ENCODE assay signal across 15 cellular contexts in genomic region chr20:25220810-25221591, GRCh38. TPM values are rescaled to one million over a fixed set of nuclear protein-coding genes. Genes with fewer than 3 reads are reported as not detected.
DNase-seq lines count a peak whose midpoint lies in the region; ATAC-seq and TF ChIP-seq lines count a peak whose summit lies in the region.
"Had no signal": no experiment of that assay in that cellular context is flagged by ENCODE, and none has a peak within 500 bp of the region (broad histone marks: within the 10 kb centered on the region; RNA-seq: fewer than 3 reads in every experiment).

No MANE protein-coding gene starts in this region.

- no peaks in the 10 kb centered on the region for H3K9me3 Mint-ChIP-seq in activated CD8-positive, alpha-beta T cell treated with anti-CD3 and anti-CD28 coated beads for 36 hours
- no peaks in the 10 kb centered on the region for H3K9me3 Mint-ChIP-seq in activated CD8-positive, alpha-beta T cell treated with anti-CD3 and anti-CD28 coated beads, Interleukin-2, amount 10 ng/mL, durations not matched to agents 7 days and 5 days (ENCODE audit: insufficient read depth)

- H3K4me3 ChIP-seq in RWPE2 (ENCODE audit: severe bottlenecking) (no peak overlapping the region), right atrium auricular region (no peak overlapping the region), thyroid gland (replicated peaks in 1 of 3) (no peak overlapping the region), Peyer's patch (no peak overlapping the region)
- H3K4me3 ChIP-seq: dorsolateral prefrontal cortex, uterus had no signal

- H3K4me1 ChIP-seq in RWPE2 (ENCODE audit: insufficient read depth, poor library complexity, severe bottlenecking) (peaks cover 16% of the 10 kb centered on the region), right atrium auricular region (peaks cover 0 to 51% of the 10 kb centered on the region in 2 donors), thyroid gland (peaks cover 8 to 13% of the 10 kb centered on the region in 2 donors), Peyer's patch (no peaks in the 10 kb centered on the region)
- H3K4me1 ChIP-seq: uterus had no signal

- no peaks in the 10 kb centered on the region for H3K9me3 ChIP-seq in RWPE2 (ENCODE audit: severe bottlenecking)
- H3K9me3 ChIP-seq in right atrium auricular region = no peaks in the 10 kb centered on the region
- H3K9me3 ChIP-seq in thyroid gland = no peaks in the 10 kb centered on the region
- H3K9me3 ChIP-seq in Peyer's patch = no peaks in the 10 kb centered on the region
- H3K9me3 ChIP-seq: neutrophil, uterus had no signal

- H3K4me3 Mint-ChIP-seq in activated CD8-positive, alpha-beta T cell treated with anti-CD3 and anti-CD28 coated beads for 36 hours = no peak overlapping the region
- H3K4me3 Mint-ChIP-seq in activated CD8-positive, alpha-beta T cell treated with anti-CD3 and anti-CD28 coated beads, Interleukin-2, amount 10 ng/mL, durations not matched to agents 7 days and 5 days = no peak overlapping the region

- peaks cover under 1% of the 10 kb centered on the region for H3K36me3 Mint-ChIP-seq in activated CD8-positive, alpha-beta T cell treated with anti-CD3 and anti-CD28 coated beads for 36 hours (ENCODE audit: low read depth)
- no peaks in the 10 kb centered on the region for H3K36me3 Mint-ChIP-seq in activated CD8-positive, alpha-beta T cell treated with anti-CD3 and anti-CD28 coated beads, Interleukin-2, amount 10 ng/mL, durations not matched to agents 7 days and 5 days (ENCODE audit: low read depth)

- WGBS in thyroid gland, 2 donors = 52 to 57% methylated on average over 12 to 15 of the region's 15 CpGs

- peak overlapping the region; percentile 38 for H3K27ac Mint-ChIP-seq in activated CD8-positive, alpha-beta T cell treated with anti-CD3 and anti-CD28 coated beads for 36 hours
- H3K27ac Mint-ChIP-seq in activated CD8-positive, alpha-beta T cell treated with anti-CD3 and anti-CD28 coated beads, Interleukin-2, amount 10 ng/mL, durations not matched to agents 7 days and 5 days = no peak overlapping the region

- TF ChIP-seq CTCF in activated CD8-positive, alpha-beta T cell treated with anti-CD3 and anti-CD28 coated beads for 36 hours (IDR thresholded peaks at IDR 0.05) = no peak
- TF ChIP-seq CTCF in RWPE2 (IDR thresholded peaks at IDR 0.05; ENCODE audit: poor library complexity, severe bottlenecking) (no peak), right atrium auricular region (IDR thresholded peaks at IDR 0.05) (no peak), thyroid gland (IDR thresholded peaks at IDR 0.05) (no peak), Peyer's patch (IDR thresholded peaks at IDR 0.05) (no peak)

- H3K36me3 ChIP-seq in RWPE2 (ENCODE audit: low read depth) (peaks cover 34% of the 10 kb centered on the region), right atrium auricular region (peaks cover 74% of the 10 kb centered on the region), thyroid gland (peaks cover 2 to 21% of the 10 kb centered on the region in 2 donors), Peyer's patch (peaks cover 0 to 80% (median 0%) of the 10 kb centered on the region in 3 donors)
- H3K36me3 ChIP-seq: uterus had no signal

- H3K27me3 ChIP-seq in RWPE2 (ENCODE audit: insufficient read depth, poor library complexity, severe bottlenecking) = no peaks in the 10 kb centered on the region
- H3K27me3 ChIP-seq in right atrium auricular region = no peaks in the 10 kb centered on the region
- H3K27me3 ChIP-seq in thyroid gland = no peaks in the 10 kb centered on the region
- H3K27me3 ChIP-seq in Peyer's patch = no peaks in the 10 kb centered on the region
- H3K27me3 ChIP-seq: dorsolateral prefrontal cortex, foreskin keratinocyte, neutrophil, uterus had no signal

- H3K27ac ChIP-seq in RWPE2 (ENCODE audit: poor library complexity, severe bottlenecking) = peak overlapping the region; percentile 7
- peak overlapping the region; percentile 88 to 96 for H3K27ac ChIP-seq in right atrium auricular region
- H3K27ac ChIP-seq in thyroid gland = no peak overlapping the region
- H3K27ac ChIP-seq in Peyer's patch = no peak overlapping the region
- H3K27ac ChIP-seq: foreskin keratinocyte, neutrophil, uterus had no signal

- POLR2A ChIA-PET in activated CD8-positive, alpha-beta T cell treated with anti-CD3 and anti-CD28 coated beads for 36 hours (lab: Charles Lee) = no interaction called here
- POLR2A ChIA-PET in activated CD8-positive, alpha-beta T cell treated with anti-CD3 and anti-CD28 coated beads, Interleukin-2, amount 10 ng/mL, durations not matched to agents 7 days and 5 days (lab: Charles Lee) = no interaction called here

- CTCF ChIA-PET in activated CD8-positive, alpha-beta T cell treated with anti-CD3 and anti-CD28 coated beads for 36 hours (lab: Charles Lee) = interaction anchor here (0.9 to 1.0 kb wide), 4 partner anchors 13 to 227 kb away, joined by 3 to 4 read pairs (median 3); no protein-coding TSS in a partner anchor
- CTCF ChIA-PET in activated CD8-positive, alpha-beta T cell treated with anti-CD3 and anti-CD28 coated beads, Interleukin-2, amount 10 ng/mL, durations not matched to agents 7 days and 5 days (lab: Charles Lee) = interaction anchor here (0.8 kb wide), 1 partner anchor 178 kb away, joined by 3 read pairs; no protein-coding TSS in a partner anchor

- DNase-seq in activated CD8-positive, alpha-beta T cell treated with anti-CD3 and anti-CD28 coated beads for 36 hours = no peak
- no peak for DNase-seq in activated CD8-positive, alpha-beta T cell treated with anti-CD3 and anti-CD28 coated beads, Interleukin-2, amount 10 ng/mL, durations not matched to agents 7 days and 5 days
- DNase-seq in RWPE2 (ENCODE audit: low spot score) (no peak), right atrium auricular region (ENCODE audit: low spot score) (no peak), thyroid gland (peak; percentile 85 to 89), KBM-7 (no peak), Peyer's patch (no peak)
- DNase-seq: foreskin keratinocyte, kidney glomerular epithelial cell, MV-4-11, OCI-M1 had no signal

- TF ChIP-seq POLR2A in thyroid gland (IDR thresholded peaks at IDR 0.05) = no peak
- TF ChIP-seq POLR2A in Peyer's patch (IDR thresholded peaks at IDR 0.05) = no peak
- TF ChIP-seq POLR2A in GM18505 (IDR thresholded peaks at IDR 0.05; ENCODE audit: borderline replicate concordance, extremely low read depth, insufficient read depth, insufficient read length) = no peak

- intact Hi-C loops in activated CD8-positive, alpha-beta T cell treated with anti-CD3 and anti-CD28 coated beads for 36 hours (cut with micrococcal nuclease) = no loop called here
- intact Hi-C loops in thyroid gland (cut with DNase I) = no loop called here

- peaks cover 9% of the 10 kb centered on the region for H3K4me1 Mint-ChIP-seq in activated CD8-positive, alpha-beta T cell treated with anti-CD3 and anti-CD28 coated beads for 36 hours (ENCODE audit: low read depth)
- peaks cover 8% of the 10 kb centered on the region for H3K4me1 Mint-ChIP-seq in activated CD8-positive, alpha-beta T cell treated with anti-CD3 and anti-CD28 coated beads, Interleukin-2, amount 10 ng/mL, durations not matched to agents 7 days and 5 days (ENCODE audit: low read depth)

- ATAC-seq in activated CD8-positive, alpha-beta T cell treated with anti-CD3 and anti-CD28 coated beads for 36 hours = no peak
- ATAC-seq in activated CD8-positive, alpha-beta T cell treated with anti-CD3 and anti-CD28 coated beads, Interleukin-2, amount 10 ng/mL, durations not matched to agents 7 days and 5 days = no peak
- no peak for ATAC-seq in RWPE2 (ENCODE audit: low read depth)
- no peak for ATAC-seq in GM18505 (IDR thresholded peaks at IDR 0.05; ENCODE audit: unreplicated experiment)
- ATAC-seq: foreskin keratinocyte had no signal

- in situ Hi-C loops in KBM-7 (cut with MboI; ENCODE audit: low pct_unique_long_range_greater_than_20kb, low sequenced_read_pairs) = no loop called here

- H3K27me3 Mint-ChIP-seq in activated CD8-positive, alpha-beta T cell treated with anti-CD3 and anti-CD28 coated beads for 36 hours = no peaks in the 10 kb centered on the region
- no peaks in the 10 kb centered on the region for H3K27me3 Mint-ChIP-seq in activated CD8-positive, alpha-beta T cell treated with anti-CD3 and anti-CD28 coated beads, Interleukin-2, amount 10 ng/mL, durations not matched to agents 7 days and 5 days (ENCODE audit: low read depth)

RNA-seq across cellular contexts. Expression of gene ENTPD6, which starts 25.5 kb away (rescaled TPM):
- 10 to 100 TPM; 39.4 to 42.8 TPM for total RNA-seq in activated CD8-positive, alpha-beta T cell treated with anti-CD3 and anti-CD28 coated beads for 36 hours
- total RNA-seq in activated CD8-positive, alpha-beta T cell treated with anti-CD3 and anti-CD28 coated beads, Interleukin-2, amount 10 ng/mL, durations not matched to agents 7 days and 5 days = 10 to 100 TPM; 31.9 TPM
- total RNA-seq in right atrium auricular region (100 to 1,000 TPM in 1 of 2 donors, 10 to 100 TPM in 1; 75.9 to 116 TPM), thyroid gland (10 to 100 TPM; 51.6 to 75.6 (median 64.9) TPM), Peyer's patch (100 to 1,000 TPM; 122 to 248 (median 213) TPM)

RNA-seq across cellular contexts. Expression of gene PYGB, which starts 26.9 kb away (rescaled TPM):
- total RNA-seq in activated CD8-positive, alpha-beta T cell treated with anti-CD3 and anti-CD28 coated beads for 36 hours = 10 to 100 TPM; 26.1 to 26.5 TPM
- total RNA-seq in activated CD8-positive, alpha-beta T cell treated with anti-CD3 and anti-CD28 coated beads, Interleukin-2, amount 10 ng/mL, durations not matched to agents 7 days and 5 days = 10 to 100 TPM; 33.9 TPM
- total RNA-seq in right atrium auricular region = 100 to 1,000 TPM; 145 to 174 TPM
- total RNA-seq in thyroid gland = 100 to 1,000 TPM in 1 of 4 donors, 10 to 100 TPM in 3; 83.2 to 141 (median 94.6) TPM
- 100 to 1,000 TPM in 2 of 4 donors, 10 to 100 TPM in 2; 88.3 to 154 (median 124) TPM for total RNA-seq in Peyer's patch

Comparison
In these comparisons a context has a peak if more than half of its experiments do, and no peak if none do; other contexts are left out.
1. DNase-seq: peak in thyroid gland (2 of 2); none in activated CD8-positive, alpha-beta T cell treated with anti-CD3 and anti-CD28 coated beads for 36 hours (single experiment), activated CD8-positive, alpha-beta T cell treated with anti-CD3 and anti-CD28 coated beads, Interleukin-2, amount 10 ng/mL, durations not matched to agents 7 days and 5 days (single experiment), RWPE2 (single experiment), right atrium auricular region (single experiment), KBM-7 (single experiment) and Peyer's patch (0 of 3).
2. H3K27ac ChIP-seq: peak in RWPE2 (single experiment) and right atrium auricular region (2 of 2); none in thyroid gland (0 of 3) and Peyer's patch (0 of 4).